9 cellular contexts compared by ENCODE assay signal in the genomic region with DNA sequence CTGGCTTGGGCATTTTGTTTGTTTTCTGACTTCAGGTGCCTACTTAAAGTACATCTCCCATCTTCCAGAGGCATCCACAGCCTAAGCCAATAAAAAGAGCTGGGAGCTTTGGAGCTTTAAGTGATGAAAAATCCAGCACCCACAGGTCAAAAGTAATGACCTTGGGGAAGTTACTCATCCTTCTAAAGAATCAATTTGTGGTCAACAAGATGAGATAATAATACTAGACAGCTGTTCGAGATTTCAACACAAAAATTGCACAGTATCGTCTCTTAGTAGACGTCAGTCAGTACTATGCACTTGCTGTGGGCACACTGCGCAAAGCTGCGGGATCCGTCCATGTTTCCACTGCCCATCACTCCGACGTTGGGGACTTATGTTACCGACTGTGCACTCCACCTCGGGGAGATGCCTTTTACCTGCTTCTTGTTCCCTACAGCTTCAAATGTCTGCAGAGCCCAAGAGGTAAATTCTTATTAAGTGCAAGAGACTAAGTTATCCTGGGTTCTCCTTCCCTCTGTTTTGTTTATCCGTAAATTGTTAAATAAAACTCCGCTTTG. TPM values are rescaled to one million over a fixed set of nuclear protein-coding genes. Genes with fewer than 3 reads are reported as not detected.
DNase-seq lines count a peak whose midpoint lies in the region; ATAC-seq and TF ChIP-seq lines count a peak whose summit lies in the region.
"Had no signal": no experiment of that assay in that cellular context is flagged by ENCODE, and none has a peak within 500 bp of the region (broad histone marks: within the 10 kb centered on the region; RNA-seq: fewer than 3 reads in every experiment).

No MANE protein-coding gene starts in this region.

- POLR2A ChIA-PET in MCF 10A (lab: Yijun Ruan, JAX) = interaction anchor here (0.8 to 1.1 kb wide), 2 partner anchors 57 to 103 kb away, joined by 3 to 6 read pairs; no protein-coding TSS in a partner anchor

- H3K23ac ChIP-seq in mesenchymal stem cell (ENCODE audit: low read length in 2 of 2) = no peak overlapping the region

- no peak overlapping the region for H3K27ac Mint-ChIP-seq in activated naive CD4-positive, alpha-beta T cell treated with anti-CD3 and anti-CD28 coated beads for 36 hours
- H3K27ac Mint-ChIP-seq in activated naive CD4-positive, alpha-beta T cell treated with anti-CD3 and anti-CD28 coated beads, Interleukin-2, amount 50 U/mL, for 72 hours = peak overlapping the region in 1 of 2 donors; percentile 56
- H3K27ac Mint-ChIP-seq in MCF 10A (ENCODE audit: low read depth, unreplicated experiment) (no peak overlapping the region), type B pancreatic cell (no peak overlapping the region)

- DNase-seq in activated naive CD4-positive, alpha-beta T cell treated with anti-CD3 and anti-CD28 coated beads for 36 hours = no peak
- DNase-seq in activated naive CD4-positive, alpha-beta T cell treated with anti-CD3 and anti-CD28 coated beads, Interleukin-2, amount 50 U/mL, for 72 hours (ENCODE audit: low spot score in 2 of 2) = no peak
- DNase-seq in MCF 10A (ENCODE audit: unreplicated experiment) (no peak), mesenchymal stem cell (peak; percentile 53), type B pancreatic cell (ENCODE audit: extremely low spot score, unreplicated experiment) (no peak), occipital lobe (lab: John Stamatoyannopoulos, UW) (no peak)
- DNase-seq: NCI-H446 had no signal

- H2BK12ac ChIP-seq in mesenchymal stem cell (ENCODE audit: low read length in 2 of 2) = no peak overlapping the region

- H3K27ac ChIP-seq in mesenchymal stem cell (ENCODE audit: low read length, poor library complexity, severe bottlenecking) = no peak overlapping the region

- no peak overlapping the region for H2AFZ ChIP-seq in mesenchymal stem cell (ENCODE audit: low read depth, low read length)

- H3K4me1 Mint-ChIP-seq in activated naive CD4-positive, alpha-beta T cell treated with anti-CD3 and anti-CD28 coated beads for 36 hours (ENCODE audit: low read depth) = peaks cover 14% of the 10 kb centered on the region
- peaks cover 23% of the 10 kb centered on the region for H3K4me1 Mint-ChIP-seq in MCF 10A (ENCODE audit: insufficient read depth, unreplicated experiment)
- peaks cover 7% of the 10 kb centered on the region for H3K4me1 Mint-ChIP-seq in type B pancreatic cell (ENCODE audit: unreplicated experiment)

- H3K36me3 Mint-ChIP-seq in activated naive CD4-positive, alpha-beta T cell treated with anti-CD3 and anti-CD28 coated beads for 36 hours (ENCODE audit: low read depth) = no peaks in the 10 kb centered on the region
- peaks cover 0 to 12% of the 10 kb centered on the region in 2 donors for H3K36me3 Mint-ChIP-seq in activated naive CD4-positive, alpha-beta T cell treated with anti-CD3 and anti-CD28 coated beads, Interleukin-2, amount 50 U/mL, for 72 hours
- H3K36me3 Mint-ChIP-seq in MCF 10A (ENCODE audit: insufficient read depth, unreplicated experiment) = no peaks in the 10 kb centered on the region
- no peaks in the 10 kb centered on the region for H3K36me3 Mint-ChIP-seq in type B pancreatic cell

- H2AK5ac ChIP-seq in mesenchymal stem cell (ENCODE audit: low read length, severe bottlenecking) = no peak overlapping the region

- H3K4ac ChIP-seq in mesenchymal stem cell (ENCODE audit: low read depth in 1 of 2, low read length in 2 of 2) = no peak overlapping the region

- no peak overlapping the region for H4K8ac ChIP-seq in mesenchymal stem cell (ENCODE audit: low read length)

- CTCF ChIA-PET in activated naive CD4-positive, alpha-beta T cell treated with anti-CD3 and anti-CD28 coated beads for 36 hours (lab: Charles Lee) = interaction anchor here (1.1 to 3.2 kb wide), 2 partner anchors 109 to 231 kb away, joined by 3 to 23 read pairs; no protein-coding TSS in a partner anchor
- CTCF ChIA-PET in MCF 10A (lab: Yijun Ruan, JAX) = interaction anchor here (0.7 to 2.3 kb wide), 6 partner anchors 14 to 264 kb away, joined by 3 to 11 read pairs (median 4); no protein-coding TSS in a partner anchor

- WGBS in mesenchymal stem cell = 54% methylated on average over 11 of the region's 12 CpGs

- H3K4me1 ChIP-seq in mesenchymal stem cell (ENCODE audit: control insufficient read depth, insufficient read depth, low read depth, low read length) = peaks cover 11% of the 10 kb centered on the region

- peaks cover 6 to 13% of the 10 kb centered on the region in 2 experiments for H3K27me3 ChIP-seq in mesenchymal stem cell (ENCODE audit: control insufficient read depth in 1 of 2, insufficient read depth in 1 of 2, low read length in 2 of 2)

- H3K9ac ChIP-seq in mesenchymal stem cell (ENCODE audit: low read length) = peak overlapping the region; percentile 89

- peak overlapping the region in 1 of 2 experiments; percentile 95 for H3K4me3 ChIP-seq in mesenchymal stem cell (ENCODE audit: insufficient read depth in 1 of 2, low read depth in 1 of 2, low read length in 2 of 2)

- H3K4me3 Mint-ChIP-seq in activated naive CD4-positive, alpha-beta T cell treated with anti-CD3 and anti-CD28 coated beads for 36 hours = peak overlapping the region; percentile 87
- peak overlapping the region; percentile 94 for H3K4me3 Mint-ChIP-seq in MCF 10A (ENCODE audit: unreplicated experiment)
- peak overlapping the region; percentile 93 for H3K4me3 Mint-ChIP-seq in type B pancreatic cell

- BruUV-seq in MCF 10A (replicated peaks; lab: Mats Ljungman, UMichigan) = no TSS peak

- H3K4me2 ChIP-seq in mesenchymal stem cell (ENCODE audit: low read length, poor library complexity, severe bottlenecking) = peak overlapping the region; percentile 92

- H3K27me3 Mint-ChIP-seq in activated naive CD4-positive, alpha-beta T cell treated with anti-CD3 and anti-CD28 coated beads for 36 hours (ENCODE audit: low read depth) = peaks cover 23% of the 10 kb centered on the region
- H3K27me3 Mint-ChIP-seq in MCF 10A (ENCODE audit: insufficient read depth, unreplicated experiment) = no peaks in the 10 kb centered on the region
- H3K27me3 Mint-ChIP-seq in type B pancreatic cell = peaks cover 94% of the 10 kb centered on the region

- no peak for ATAC-seq in activated naive CD4-positive, alpha-beta T cell treated with anti-CD3 and anti-CD28 coated beads, Interleukin-2, amount 50 U/mL, for 72 hours
- no peak for ATAC-seq in HG03565 (IDR thresholded peaks at IDR 0.05; ENCODE audit: unreplicated experiment)
- ATAC-seq in HG03432 (IDR thresholded peaks at IDR 0.05; ENCODE audit: unreplicated experiment) = no peak

- no peak overlapping the region for H4K91ac ChIP-seq in mesenchymal stem cell (ENCODE audit: low read length)

- H3K9me3 Mint-ChIP-seq in activated naive CD4-positive, alpha-beta T cell treated with anti-CD3 and anti-CD28 coated beads for 36 hours = no peaks in the 10 kb centered on the region
- no peaks in the 10 kb centered on the region for H3K9me3 Mint-ChIP-seq in activated naive CD4-positive, alpha-beta T cell treated with anti-CD3 and anti-CD28 coated beads, Interleukin-2, amount 50 U/mL, for 72 hours
- no peaks in the 10 kb centered on the region for H3K9me3 Mint-ChIP-seq in MCF 10A (ENCODE audit: unreplicated experiment)
- H3K9me3 Mint-ChIP-seq in type B pancreatic cell = no peaks in the 10 kb centered on the region

- peaks cover 0 to 11% of the 10 kb centered on the region in 2 experiments for H3K36me3 ChIP-seq in mesenchymal stem cell (ENCODE audit: control insufficient read depth in 1 of 2, insufficient read depth in 2 of 2, low read depth in 1 of 2, low read length in 2 of 2)

- H3K18ac ChIP-seq in mesenchymal stem cell (ENCODE audit: low read depth in 1 of 2, low read length in 2 of 2) = no peak overlapping the region

- H3K79me1 ChIP-seq in mesenchymal stem cell (replicated peaks; ENCODE audit: low read length, poor library complexity, severe bottlenecking) = no peaks in the 10 kb centered on the region

- intact Hi-C loops in activated naive CD4-positive, alpha-beta T cell treated with anti-CD3 and anti-CD28 coated beads for 36 hours (cut with micrococcal nuclease) = loop anchor here (1.0 to 10.0 kb wide), 2 partner anchors 12 to 558 kb away; partner anchors contain the start of gene KCNJ8
- intact Hi-C loops in MCF 10A (cut with micrococcal nuclease) = loop anchor here (10.0 kb wide), 1 partner anchor 638 kb away; no protein-coding TSS in a partner anchor

- H2BK120ac ChIP-seq in mesenchymal stem cell (ENCODE audit: low read depth, low read length) = no peak overlapping the region

- TF ChIP-seq CTCF in MCF 10A (IDR thresholded peaks at IDR 0.05; ENCODE audit: unreplicated experiment) (no peak), type B pancreatic cell (conservative IDR thresholded peaks at IDR 0.05) (no peak)

- no peak overlapping the region for H2BK5ac ChIP-seq in mesenchymal stem cell (ENCODE audit: low read depth, low read length, poor library complexity, severe bottlenecking)

- H3K9me3 ChIP-seq in mesenchymal stem cell (ENCODE audit: control insufficient read depth, low read length) = no peaks in the 10 kb centered on the region

- no peak overlapping the region for H3K14ac ChIP-seq in mesenchymal stem cell (ENCODE audit: low read length in 2 of 2)

- H2BK15ac ChIP-seq in mesenchymal stem cell (ENCODE audit: low read depth, poor library complexity, severe bottlenecking) = no peak overlapping the region

RNA-seq across cellular contexts. Expression of gene ST8SIA1, which starts 1.2 kb away (rescaled TPM):
- total RNA-seq in activated naive CD4-positive, alpha-beta T cell treated with anti-CD3 and anti-CD28 coated beads for 36 hours = 1 to 10 TPM in 1 of 2 experiments, under 1 TPM in 1; 0.84 to 1.7 TPM
- total RNA-seq in activated naive CD4-positive, alpha-beta T cell treated with anti-CD3 and anti-CD28 coated beads, Interleukin-2, amount 50 U/mL, for 72 hours = 1 to 10 TPM; 1.7 TPM
- 3.8 and 4.7 TPM in 2 replicates for total RNA-seq in MCF 10A (2022)
- polyA plus RNA-seq in mesenchymal stem cell (2013, experiment 1 of 2) = 0.18 TPM
- polyA plus RNA-seq in mesenchymal stem cell (2013, experiment 2 of 2) = 0.36 TPM
- 1.7 and 6.3 TPM in 2 replicates for total RNA-seq in type B pancreatic cell (ENCODE audit: low replicate concordance)
- total RNA-seq in occipital lobe = 29.6 TPM
